8 cellular contexts compared by ENCODE assay signal in genomic region chr3:32340039-32340438, GRCh38. TPM values are rescaled to one million over a fixed set of nuclear protein-coding genes. Genes with fewer than 3 reads are reported as not detected.
DNase-seq lines count a peak whose midpoint lies in the region; ATAC-seq and TF ChIP-seq lines count a peak whose summit lies in the region.

No MANE protein-coding gene starts in this region.

- no peak overlapping the region for H3K4me3 Mint-ChIP-seq in natural killer cell

- in situ Hi-C loops in astrocyte of the cerebellum (cut with HindIII; ENCODE audit: low sequenced_read_pairs), result no loop called here

- no peaks in the 10 kb centered on the region for H3K4me1 Mint-ChIP-seq in natural killer cell

- no peaks in the 10 kb centered on the region for H3K9me3 Mint-ChIP-seq in natural killer cell

- peak; percentile 61 for ATAC-seq in stimulated activated naive CD8-positive, alpha-beta T cell treated with anti-CD3 and anti-CD28 coated beads, Interleukin-15, Interleukin-2, amounts not matched to agents 100 U/mL and 50 U/mL, for 24 hours
- no peak for ATAC-seq in natural killer cell

- H3K27me3 Mint-ChIP-seq in natural killer cell (ENCODE audit: low read depth in 2 of 2), result no peaks in the 10 kb centered on the region

- intact Hi-C loops in natural killer cell (cut with micrococcal nuclease), result loop anchor here (2.0 to 10.0 kb wide), 2 partner anchors 163 to 325 kb away; no protein-coding TSS in a partner anchor

- no peak overlapping the region for H3K4me3 ChIP-seq in astrocyte of the cerebellum (ENCODE audit: low read depth, low read length)

- DNase-seq in COLO829 (ENCODE audit: low spot score) (peak; percentile 79), GM20000 (ENCODE audit: low spot score) (peak; percentile 52), NCI-H524 treated with DMSO at 0.1 percent for 48 hours (lab: John Stamatoyannopoulos, UW) (peak; percentile 44), astrocyte of the cerebellum (ENCODE audit: low read depth) (peak; percentile 37), iPS-NIHi7 (ENCODE audit: extremely low spot score) (peak; percentile 78), GF-D8 (lab: John Stamatoyannopoulos, UW) (no peak), natural killer cell (no peak)
- DNase-seq in stimulated activated naive CD8-positive, alpha-beta T cell treated with anti-CD3 and anti-CD28 coated beads, Interleukin-15, Interleukin-2, amounts not matched to agents 100 U/mL and 50 U/mL, for 24 hours, result no peak

- TF ChIP-seq CTCF in GM20000 (IDR thresholded peaks at IDR 0.05; ENCODE audit: extremely low read depth, missing control alignments), result peak; percentile 14
- peak; percentile 67 for TF ChIP-seq CTCF in astrocyte of the cerebellum (IDR thresholded peaks at IDR 0.05; ENCODE audit: low read depth, low read length, missing control alignments)
- TF ChIP-seq CTCF in natural killer cell (IDR thresholded peaks at IDR 0.05), result no peak

- H3K36me3 Mint-ChIP-seq in natural killer cell, result no peaks in the 10 kb centered on the region

- H3K27ac Mint-ChIP-seq in natural killer cell, result no peak overlapping the region

RNA-seq across cellular contexts. Expression of gene CMTM7, which starts 51.6 kb away (rescaled TPM):
- 10 to 100 TPM in 2 of 3 donors, 1 to 10 TPM in 1; 4.1 to 16.7 (median 12.8) TPM for total RNA-seq in natural killer cell

Comparison
In these comparisons a context has a peak if more than half of its experiments do, and no peak if none do; other contexts are left out.
1. DNase-seq: peak in COLO829 (single experiment), GM20000 (single experiment), NCI-H524 treated with DMSO at 0.1 percent for 48 hours (single experiment), astrocyte of the cerebellum (single experiment) and iPS-NIHi7 (single experiment); none in stimulated activated naive CD8-positive, alpha-beta T cell treated with anti-CD3 and anti-CD28 coated beads, Interleukin-15, Interleukin-2, amounts not matched to agents 100 U/mL and 50 U/mL, for 24 hours (single experiment), GF-D8 (single experiment) and natural killer cell (single experiment).